ENCODE assay signal across 16 cellular contexts in genomic region chr11:12180257-12181205, GRCh38.
DNase-seq lines count a peak whose midpoint lies in the region; ATAC-seq, FAIRE-seq and TF ChIP-seq lines count a peak whose summit lies in the region.
"Had no signal": no experiment of that assay in that cellular context is flagged by ENCODE, and none has a peak within 500 bp of the region (broad histone marks: within the 10 kb centered on the region; RNA-seq: fewer than 3 reads in every experiment).

No MANE protein-coding gene starts in this region.

- no peak overlapping the region for H2BK120ac ChIP-seq in mesenchymal stem cell (ENCODE audit: low read depth, low read length)

- TF ChIP-seq CTCF in HEK293 (tag by site-specific recombination; IDR thresholded peaks at IDR 0.05), result no peak
- no peak for TF ChIP-seq CTCF in astrocyte (IDR thresholded peaks at IDR 0.05; ENCODE audit: insufficient read depth, low read depth, low read length)

- H3K14ac ChIP-seq in mesenchymal stem cell (ENCODE audit: low read length in 2 of 2), result no peak overlapping the region

- peak overlapping the region; percentile 92 for H3K27ac Mint-ChIP-seq in astrocyte (ENCODE audit: unreplicated experiment)
- H3K27ac Mint-ChIP-seq: activated naive CD8-positive, alpha-beta T cell treated with anti-CD3 and anti-CD28 coated beads, Interleukin-2, amount 10 ng/mL, durations not matched to agents 7 days and 5 days; GM23338 had no signal

- DNase-seq in astrocyte (ENCODE audit: low read depth), result no peak
- no peak for DNase-seq in mesenchymal stem cell
- DNase-seq in Karpas-422, result no peak
- no peak for DNase-seq in HEK293T (ENCODE audit: extremely low spot score)
- DNase-seq in NCI-H2081 treated with DMSO at 0.1 percent for 48 hours (lab: John Stamatoyannopoulos, UW), result no peak
- DNase-seq: activated CD8-positive, alpha-beta memory T cell treated with anti-CD3 and anti-CD28 coated beads, Interleukin-2, amount 50 U/mL, for 4 hours; activated naive CD8-positive, alpha-beta T cell treated with anti-CD3 and anti-CD28 coated beads, Interleukin-2, amount 10 ng/mL, durations not matched to agents 7 days and 5 days; colonic mucosa; DND-41; NCI-H1930; WERI-Rb-1 had no signal

- H3K4me3 Mint-ChIP-seq in astrocyte (ENCODE audit: unreplicated experiment), result peak overlapping the region; percentile 30
- H3K4me3 Mint-ChIP-seq: activated naive CD8-positive, alpha-beta T cell treated with anti-CD3 and anti-CD28 coated beads, Interleukin-2, amount 10 ng/mL, durations not matched to agents 7 days and 5 days; GM23338 had no signal

- WGBS in mesenchymal stem cell, result 54% methylated on average over 6 of the region's 8 CpGs

- peaks cover 71% of the 10 kb centered on the region for H3K4me1 ChIP-seq in ACC112 (ENCODE audit: control insufficient read depth, insufficient read depth, low read length, unreplicated experiment)
- H3K4me1 ChIP-seq in HEK293 (ENCODE audit: control insufficient read depth, insufficient read depth, low read length), result no peaks in the 10 kb centered on the region
- H3K4me1 ChIP-seq in astrocyte (ENCODE audit: insufficient read depth, low read length), result peaks cover 82% of the 10 kb centered on the region
- peaks cover 34% of the 10 kb centered on the region for H3K4me1 ChIP-seq in mesenchymal stem cell (ENCODE audit: control insufficient read depth, insufficient read depth, low read depth, low read length)
- no peaks in the 10 kb centered on the region for H3K4me1 ChIP-seq in Karpas-422 (ENCODE audit: low read length)

- no peaks in the 10 kb centered on the region for H3K27me3 ChIP-seq in ACC112 (ENCODE audit: insufficient read depth, low read length)
- H3K27me3 ChIP-seq in astrocyte (ENCODE audit: insufficient read depth, low read length), result no peaks in the 10 kb centered on the region
- H3K27me3 ChIP-seq in mesenchymal stem cell (ENCODE audit: control insufficient read depth in 1 of 2, insufficient read depth in 1 of 2, low read length in 2 of 2), result no peaks in the 10 kb centered on the region
- no peaks in the 10 kb centered on the region for H3K27me3 ChIP-seq in Karpas-422 (ENCODE audit: low read length)
- H3K27me3 ChIP-seq: colonic mucosa had no signal

- no peak overlapping the region for H4K8ac ChIP-seq in mesenchymal stem cell (ENCODE audit: low read length)

- H3K4me3 ChIP-seq in ACC112 (ENCODE audit: low read depth, low read length), result no peak overlapping the region
- H3K4me3 ChIP-seq in HEK293 (ENCODE audit: low read depth, low read length), result no peak overlapping the region
- H3K4me3 ChIP-seq in astrocyte (ENCODE audit: insufficient read depth, low read depth, low read length), result no peak overlapping the region
- no peak overlapping the region for H3K4me3 ChIP-seq in mesenchymal stem cell (ENCODE audit: insufficient read depth in 1 of 2, low read depth in 1 of 2, low read length in 2 of 2)
- H3K4me3 ChIP-seq in Karpas-422 (ENCODE audit: low read length), result no peak overlapping the region
- H3K4me3 ChIP-seq: colonic mucosa, GM23338, SK-N-MC had no signal

- H3K18ac ChIP-seq in mesenchymal stem cell (ENCODE audit: low read depth in 1 of 2, low read length in 2 of 2), result no peak overlapping the region

- no peaks in the 10 kb centered on the region for H3K9me3 Mint-ChIP-seq in astrocyte (ENCODE audit: unreplicated experiment)
- H3K9me3 Mint-ChIP-seq: activated naive CD8-positive, alpha-beta T cell treated with anti-CD3 and anti-CD28 coated beads, Interleukin-2, amount 10 ng/mL, durations not matched to agents 7 days and 5 days; GM23338 had no signal

- peak overlapping the region; percentile 3 for H3K4me2 ChIP-seq in astrocyte (ENCODE audit: low read length)
- no peak overlapping the region for H3K4me2 ChIP-seq in mesenchymal stem cell (ENCODE audit: low read length, poor library complexity, severe bottlenecking)
- no peak overlapping the region for H3K4me2 ChIP-seq in Karpas-422 (ENCODE audit: low read depth, low read length, poor library complexity, severe bottlenecking)
- H3K4me2 ChIP-seq: GM23338 had no signal

- peak overlapping the region; percentile 97 for H3K27ac ChIP-seq in ACC112 (ENCODE audit: low read depth, low read length)
- H3K27ac ChIP-seq in HEK293 (ENCODE audit: extremely low read depth, low read depth, low read length), result no peak overlapping the region
- peak overlapping the region; percentile 100 for H3K27ac ChIP-seq in astrocyte (ENCODE audit: low read depth, low read length)
- H3K27ac ChIP-seq in mesenchymal stem cell (ENCODE audit: low read length, poor library complexity, severe bottlenecking), result peak overlapping the region; percentile 83
- H3K27ac ChIP-seq in Karpas-422 (ENCODE audit: low read length), result no peak overlapping the region
- H3K27ac ChIP-seq: SK-N-MC, WERI-Rb-1 had no signal

- H3K36me3 ChIP-seq in ACC112 (ENCODE audit: insufficient read depth, low read length), result peaks cover 7% of the 10 kb centered on the region
- no peaks in the 10 kb centered on the region for H3K36me3 ChIP-seq in HEK293 (ENCODE audit: control insufficient read depth in 2 of 2, insufficient read depth in 1 of 2, low read length in 2 of 2)
- H3K36me3 ChIP-seq in astrocyte (ENCODE audit: insufficient read depth, low read length), result peaks cover 23% of the 10 kb centered on the region
- peaks cover 0 to 7% of the 10 kb centered on the region in 2 experiments for H3K36me3 ChIP-seq in mesenchymal stem cell (ENCODE audit: control insufficient read depth in 1 of 2, insufficient read depth in 2 of 2, low read depth in 1 of 2, low read length in 2 of 2)
- H3K36me3 ChIP-seq in Karpas-422 (ENCODE audit: insufficient read depth, low read length), result no peaks in the 10 kb centered on the region
- H3K36me3 ChIP-seq: colonic mucosa, WERI-Rb-1 had no signal

- no peak overlapping the region for H4K91ac ChIP-seq in mesenchymal stem cell (ENCODE audit: low read length)

- CTCF ChIA-PET in HEK293 (lab: Yijun Ruan, JAX), result interaction anchor here (0.7 to 1.7 kb wide), 4 partner anchors 16 to 64 kb away, joined by 3 to 7 read pairs (median 4); no protein-coding TSS in a partner anchor
- CTCF ChIA-PET in HEK293T (lab: Yijun Ruan, JAX), result no interaction called here

- FAIRE-seq in astrocyte (lab: Jason Lieb, UNC), result no peak

- peak overlapping the region in 1 of 2 experiments; percentile 92 for H2BK12ac ChIP-seq in mesenchymal stem cell (ENCODE audit: low read length in 2 of 2)

- H3K4ac ChIP-seq in mesenchymal stem cell (ENCODE audit: low read depth in 1 of 2, low read length in 2 of 2), result peak overlapping the region in 1 of 2 experiments; percentile 57

- no peaks in the 10 kb centered on the region for H3K9me2 ChIP-seq in Karpas-422 (replicated peaks; ENCODE audit: insufficient read depth, low read length)

- H3K79me2 ChIP-seq in ACC112 (ENCODE audit: control insufficient read depth, insufficient read depth, low read length, unreplicated experiment) (peaks cover 16% of the 10 kb centered on the region), astrocyte (ENCODE audit: insufficient read depth, low read length) (peaks cover 76% of the 10 kb centered on the region), Karpas-422 (ENCODE audit: low read length) (no peaks in the 10 kb centered on the region)

- H3K79me1 ChIP-seq in mesenchymal stem cell (replicated peaks; ENCODE audit: low read length, poor library complexity, severe bottlenecking), result peaks cover 10% of the 10 kb centered on the region

- no peaks in the 10 kb centered on the region for H3K27me3 Mint-ChIP-seq in astrocyte (ENCODE audit: low read depth, unreplicated experiment)
- H3K27me3 Mint-ChIP-seq: activated naive CD8-positive, alpha-beta T cell treated with anti-CD3 and anti-CD28 coated beads, Interleukin-2, amount 10 ng/mL, durations not matched to agents 7 days and 5 days had no signal

- H3K9me3 ChIP-seq in HEK293 (ENCODE audit: control insufficient read depth, insufficient read depth, low read depth, low read length) (no peaks in the 10 kb centered on the region), astrocyte (ENCODE audit: insufficient read depth, low read depth, low read length) (no peaks in the 10 kb centered on the region), mesenchymal stem cell (ENCODE audit: control insufficient read depth, low read length) (no peaks in the 10 kb centered on the region), Karpas-422 (ENCODE audit: low read length) (no peaks in the 10 kb centered on the region)
- H3K9me3 ChIP-seq: colonic mucosa had no signal

- no peak overlapping the region for H2BK15ac ChIP-seq in mesenchymal stem cell (ENCODE audit: low read depth, poor library complexity, severe bottlenecking)

- no peak for ATAC-seq in GM19324 (IDR thresholded peaks at IDR 0.05; ENCODE audit: low FRiP score, unreplicated experiment)

- no peak overlapping the region for H2AFZ ChIP-seq in ACC112 (ENCODE audit: low read length, unreplicated experiment)
- no peak overlapping the region for H2AFZ ChIP-seq in astrocyte (ENCODE audit: low read depth, low read length)
- H2AFZ ChIP-seq in mesenchymal stem cell (ENCODE audit: low read depth, low read length), result no peak overlapping the region
- no peak overlapping the region for H2AFZ ChIP-seq in Karpas-422 (ENCODE audit: low read length)

- peak overlapping the region; percentile 81 for H2AK5ac ChIP-seq in mesenchymal stem cell (ENCODE audit: low read length, severe bottlenecking)

- H3K9ac ChIP-seq in astrocyte (ENCODE audit: low read length) (peak overlapping the region; percentile 91), mesenchymal stem cell (ENCODE audit: low read length) (no peak overlapping the region), Karpas-422 (ENCODE audit: low read length) (no peak overlapping the region)

- H4K20me1 ChIP-seq in astrocyte (ENCODE audit: insufficient read depth, low read length) (no peaks in the 10 kb centered on the region), Karpas-422 (ENCODE audit: insufficient read depth, low read depth, low read length) (no peaks in the 10 kb centered on the region)

- POLR2A ChIA-PET in HEK293 (lab: Yijun Ruan, JAX), result no interaction called here
- POLR2A ChIA-PET in HEK293T (lab: Yijun Ruan, JAX), result no interaction called here

- peaks cover 35% of the 10 kb centered on the region for H3K36me3 Mint-ChIP-seq in astrocyte (ENCODE audit: low read depth, unreplicated experiment)

- peaks cover 83% of the 10 kb centered on the region for H3K4me1 Mint-ChIP-seq in astrocyte (ENCODE audit: low read depth, unreplicated experiment)

- no peak overlapping the region for H3K23ac ChIP-seq in mesenchymal stem cell (ENCODE audit: low read length in 2 of 2)

- H2BK5ac ChIP-seq in mesenchymal stem cell (ENCODE audit: low read depth, low read length, poor library complexity, severe bottlenecking), result no peak overlapping the region

TF ChIP-seq in HEK293, 187 proteins besides CTCF, POLR2A, EP300 and RAD21:
- peak; percentile 22; the same call in 1 of the 2 replicates for TF ChIP-seq GLIS1 (tag by site-specific recombination; IDR thresholded peaks at IDR 0.05)
- TF ChIP-seq ZBTB8A (tag by site-specific recombination; IDR thresholded peaks at IDR 0.05), result no peak

TF ChIP-seq in HEK293T, 16 proteins besides CTCF, POLR2A, EP300 and RAD21:
- no peak for TF ChIP-seq ZNF384 (IDR thresholded peaks at IDR 0.05)
- no peak for TF ChIP-seq BHLHE40 (IDR thresholded peaks at IDR 0.05; ENCODE audit: borderline replicate concordance)
- TF ChIP-seq LEF1 (IDR thresholded peaks at IDR 0.05; ENCODE audit: borderline replicate concordance), result no peak
- no peak for TF ChIP-seq CTBP1 (IDR thresholded peaks at IDR 0.05; ENCODE audit: borderline replicate concordance)
- no peak for TF ChIP-seq HDGF (IDR thresholded peaks at IDR 0.05; ENCODE audit: borderline replicate concordance)

Comparison
In these comparisons a context has a peak if more than half of its experiments do, and no peak if none do; other contexts are left out.
1. H3K27ac ChIP-seq: peak in ACC112 (single experiment), astrocyte (single experiment) and mesenchymal stem cell (single experiment); none in HEK293 (single experiment) and Karpas-422 (single experiment).